8 cellular contexts compared by ENCODE assay signal in the genomic region with DNA sequence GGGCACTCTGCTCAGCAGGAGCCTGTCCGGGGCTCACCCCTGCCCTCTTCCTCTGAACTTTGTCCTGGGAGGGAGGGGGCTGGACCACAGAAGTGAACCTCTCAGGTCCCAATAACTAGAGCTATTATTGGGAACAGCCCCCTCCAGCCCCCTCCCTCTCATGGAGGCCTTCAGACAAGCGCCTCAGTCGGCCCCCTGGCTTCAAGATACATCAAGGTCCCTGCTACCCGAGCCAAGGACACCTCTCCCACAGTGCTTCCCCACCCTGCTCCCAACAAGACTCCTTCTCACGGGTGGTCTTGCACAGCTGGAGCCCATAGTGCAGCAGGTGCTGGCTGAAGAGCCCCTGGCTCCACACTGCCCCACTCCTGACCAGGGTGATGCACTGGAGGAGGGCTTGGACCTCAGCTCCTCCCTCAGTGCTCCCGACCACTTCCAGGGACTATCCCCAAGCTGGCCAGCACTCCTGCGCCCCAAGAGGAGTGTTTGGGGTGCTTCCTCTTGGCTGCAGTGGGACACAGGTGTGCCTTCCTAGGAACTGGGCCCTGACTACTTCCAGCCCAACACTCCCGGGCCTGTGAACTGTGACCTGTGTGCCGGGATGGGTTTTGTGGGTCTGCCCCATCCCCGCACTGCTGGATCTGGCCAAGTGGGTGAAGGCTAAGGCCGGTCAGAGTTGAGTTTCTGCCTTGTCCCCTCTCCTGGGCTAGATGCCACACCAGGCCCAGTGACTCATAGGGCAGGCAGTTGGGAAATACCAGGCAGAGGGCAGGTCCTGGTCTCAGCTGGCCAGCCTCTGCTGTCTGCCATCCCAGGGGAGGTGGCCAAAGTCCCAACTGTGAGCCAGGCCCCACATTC. TPM values are rescaled to one million over a fixed set of nuclear protein-coding genes. Genes with fewer than 3 reads are reported as not detected.
DNase-seq lines count a peak whose midpoint lies in the region; ATAC-seq, FAIRE-seq and TF ChIP-seq lines count a peak whose summit lies in the region.

No MANE protein-coding gene starts in this region.

- peaks cover 22% of the 10 kb centered on the region for H3K4me1 Mint-ChIP-seq in chondrocyte (ENCODE audit: low read depth)
- H3K4me1 Mint-ChIP-seq in type B pancreatic cell (ENCODE audit: unreplicated experiment), result no peaks in the 10 kb centered on the region

- intact Hi-C loops in lower lobe of right lung (cut with DNase I), result no loop called here

- peaks cover 38% of the 10 kb centered on the region for H3K4me1 ChIP-seq in lower lobe of right lung

- peak; percentile 64 to 67 for ATAC-seq in lower lobe of right lung

- TF ChIP-seq POLR2A in GM12892 (IDR thresholded peaks at IDR 0.05; ENCODE audit: low read depth, low read length), result no peak

- H3K27me3 Mint-ChIP-seq in chondrocyte (ENCODE audit: low read depth) (no peaks in the 10 kb centered on the region), type B pancreatic cell (no peaks in the 10 kb centered on the region)

- FAIRE-seq in GM12892 (lab: Jason Lieb, UNC), result no peak

- peaks cover 6% of the 10 kb centered on the region for H3K36me3 Mint-ChIP-seq in chondrocyte (ENCODE audit: low read depth)
- no peaks in the 10 kb centered on the region for H3K36me3 Mint-ChIP-seq in type B pancreatic cell

- peak; percentile 94 for DNase-seq in MG63
- no peak for DNase-seq in chondrocyte (ENCODE audit: low spot score)
- peak; percentile 88 for DNase-seq in lower lobe of right lung
- DNase-seq in type B pancreatic cell (ENCODE audit: extremely low spot score, unreplicated experiment), result no peak
- no peak for DNase-seq in stimulated activated CD4-positive, alpha-beta T cell treated with anti-CD3 and anti-CD28 coated beads, Interleukin-4, amount 100 ng/mL, for 24 hours
- no peak for DNase-seq in GM12892 (ENCODE audit: insufficient read length)
- no peak for DNase-seq in DMS79 (lab: John Stamatoyannopoulos, UW)

- H3K4me3 Mint-ChIP-seq in chondrocyte (ENCODE audit: unreplicated experiment) (peak overlapping the region; percentile 80), type B pancreatic cell (peak overlapping the region; percentile 87)

- no peak for TF ChIP-seq CTCF in C4-2B (conservative IDR thresholded peaks at IDR 0.05)
- TF ChIP-seq CTCF in chondrocyte (IDR thresholded peaks at IDR 0.05), result no peak
- no peak for TF ChIP-seq CTCF in lower lobe of right lung (IDR thresholded peaks at IDR 0.05)
- no peak for TF ChIP-seq CTCF in type B pancreatic cell (conservative IDR thresholded peaks at IDR 0.05)

- H3K27me3 ChIP-seq in MG63 (no peaks in the 10 kb centered on the region), lower lobe of right lung (ENCODE audit: low read depth) (no peaks in the 10 kb centered on the region)

- H3K36me3 ChIP-seq in MG63 (peaks cover 25% of the 10 kb centered on the region), lower lobe of right lung (peaks cover 42% of the 10 kb centered on the region)

- no peaks in the 10 kb centered on the region for H3K9me3 ChIP-seq in MG63
- no peaks in the 10 kb centered on the region for H3K9me3 ChIP-seq in lower lobe of right lung

- H3K4me3 ChIP-seq in MG63, result peak overlapping the region; percentile 57
- H3K4me3 ChIP-seq in lower lobe of right lung, result peak overlapping the region; percentile 68

- H3K27ac ChIP-seq in C4-2B (peak overlapping the region; percentile 80), lower lobe of right lung (peak overlapping the region; percentile 95)

- H3K9me3 Mint-ChIP-seq in chondrocyte (ENCODE audit: low read depth) (no peaks in the 10 kb centered on the region), type B pancreatic cell (no peaks in the 10 kb centered on the region)

- H3K27ac Mint-ChIP-seq in chondrocyte (ENCODE audit: unreplicated experiment), result peak overlapping the region; percentile 73
- H3K27ac Mint-ChIP-seq in type B pancreatic cell, result no peak overlapping the region

RNA-seq across cellular contexts. Expression of gene PNPLA2, which starts 2.2 kb away (rescaled TPM):
- 4.2 and 12.4 TPM in 2 replicates for total RNA-seq in MG63 (2014; rRNA removed; shearing (Covaris generic); ENCODE audit: low replicate concordance)
- total RNA-seq in chondrocyte (56.0 to 59.1 TPM (median 56.0 TPM) in 3 replicates), lower lobe of right lung (137 TPM), type B pancreatic cell (ENCODE audit: low replicate concordance) (47.8 and 55.6 TPM in 2 replicates)
- 5.5 TPM for polyA plus RNA-seq in GM12892 (2012; ENCODE audit: missing spikeins)

RNA-seq across cellular contexts. Expression of gene CRACR2B, which starts 6.8 kb away (rescaled TPM):
- total RNA-seq in MG63 (2014; rRNA removed; shearing (Covaris generic); ENCODE audit: low replicate concordance), result not detected in 2 replicates
- total RNA-seq in chondrocyte (0.57 to 5.0 TPM (median 1.4 TPM) in 3 replicates), lower lobe of right lung (43.6 TPM), type B pancreatic cell (ENCODE audit: low replicate concordance) (10.3 and 19.3 TPM in 2 replicates)
- polyA plus RNA-seq in GM12892 (2012; ENCODE audit: missing spikeins), result 1.6 TPM

RNA-seq across cellular contexts. Expression of gene RPLP2, which starts 11.1 kb away (rescaled TPM):
- total RNA-seq in MG63 (2014; rRNA removed; shearing (Covaris generic); ENCODE audit: low replicate concordance), result 770 and 1,105 TPM in 2 replicates
- total RNA-seq in chondrocyte, result 1,144 to 1,291 TPM (median 1,171 TPM) in 3 replicates
- 1,518 TPM for total RNA-seq in lower lobe of right lung
- total RNA-seq in type B pancreatic cell (ENCODE audit: low replicate concordance), result 1,985 and 2,207 TPM in 2 replicates
- 3,963 TPM for polyA plus RNA-seq in GM12892 (2012; ENCODE audit: missing spikeins)

RNA-seq across cellular contexts. Expression of gene CD151, which starts 11.9 kb away (rescaled TPM):
- 1,173 and 1,451 TPM in 2 replicates for total RNA-seq in MG63 (2014; rRNA removed; shearing (Covaris generic); ENCODE audit: low replicate concordance)
- total RNA-seq in chondrocyte (460 to 558 TPM (median 549 TPM) in 3 replicates), lower lobe of right lung (387 TPM), type B pancreatic cell (ENCODE audit: low replicate concordance) (126 and 128 TPM in 2 replicates)
- 10.3 TPM for polyA plus RNA-seq in GM12892 (2012; ENCODE audit: missing spikeins)

RNA-seq across cellular contexts. Expression of gene PIDD1, which starts 15.9 kb away (rescaled TPM):
- total RNA-seq in MG63 (2014; rRNA removed; shearing (Covaris generic); ENCODE audit: low replicate concordance), result 4.9 and 10.8 TPM in 2 replicates
- 12.5 to 14.9 TPM (median 12.8 TPM) in 3 replicates for total RNA-seq in chondrocyte
- 12.6 TPM for total RNA-seq in lower lobe of right lung
- total RNA-seq in type B pancreatic cell (ENCODE audit: low replicate concordance), result 32.7 and 44.5 TPM in 2 replicates
- 5.0 TPM for polyA plus RNA-seq in GM12892 (2012; ENCODE audit: missing spikeins)

Comparison
In these comparisons a context has a peak if more than half of its experiments do, and no peak if none do; other contexts are left out.
1. DNase-seq: peak in MG63 (single experiment) and lower lobe of right lung (single experiment); none in chondrocyte (single experiment), type B pancreatic cell (single experiment), stimulated activated CD4-positive, alpha-beta T cell treated with anti-CD3 and anti-CD28 coated beads, Interleukin-4, amount 100 ng/mL, for 24 hours (single experiment), GM12892 (single experiment) and DMS79 (single experiment).